ENCODE assay signal across 8 cellular contexts in genomic region chr6:89830385-89830809, GRCh38. TPM values are rescaled to one million over a fixed set of nuclear protein-coding genes. Genes with fewer than 3 reads are reported as not detected.
DNase-seq lines count a peak whose midpoint lies in the region; ATAC-seq and TF ChIP-seq lines count a peak whose summit lies in the region.

No MANE protein-coding gene starts in this region.

- no peaks in the 10 kb centered on the region for H3K27me3 Mint-ChIP-seq in activated naive CD4-positive, alpha-beta T cell treated with anti-CD3 and anti-CD28 coated beads for 36 hours (ENCODE audit: low read depth)
- no peaks in the 10 kb centered on the region for H3K27me3 Mint-ChIP-seq in activated T-cell treated with anti-CD3 and anti-CD28 coated beads, Interleukin-2, amount 50 U/mL, for 72 hours (ENCODE audit: low read depth)
- no peaks in the 10 kb centered on the region for H3K27me3 Mint-ChIP-seq in type B pancreatic cell

- CTCF ChIA-PET in activated naive CD4-positive, alpha-beta T cell treated with anti-CD3 and anti-CD28 coated beads for 36 hours (lab: Charles Lee) = no interaction called here

- H3K27me3 ChIP-seq in left lung = no peaks in the 10 kb centered on the region

- no peaks in the 10 kb centered on the region for H3K9me3 ChIP-seq in left lung

- peaks cover 32% of the 10 kb centered on the region for H3K36me3 Mint-ChIP-seq in activated naive CD4-positive, alpha-beta T cell treated with anti-CD3 and anti-CD28 coated beads for 36 hours (ENCODE audit: low read depth)
- peaks cover 10 to 36% of the 10 kb centered on the region in 2 donors for H3K36me3 Mint-ChIP-seq in activated T-cell treated with anti-CD3 and anti-CD28 coated beads, Interleukin-2, amount 50 U/mL, for 72 hours (ENCODE audit: insufficient read depth in 2 of 2)
- peaks cover 17% of the 10 kb centered on the region for H3K36me3 Mint-ChIP-seq in type B pancreatic cell

- H3K4me1 ChIP-seq in left lung = peaks cover 8 to 13% of the 10 kb centered on the region in 2 donors

- H3K36me3 ChIP-seq in left lung = peaks cover 0 to 17% of the 10 kb centered on the region in 2 donors

- intact Hi-C loops in activated naive CD4-positive, alpha-beta T cell treated with anti-CD3 and anti-CD28 coated beads for 36 hours (cut with micrococcal nuclease) = no loop called here
- intact Hi-C loops in left lung (cut with DNase I) = no loop called here

- DNase-seq in activated naive CD4-positive, alpha-beta T cell treated with anti-CD3 and anti-CD28 coated beads for 36 hours = no peak
- no peak for DNase-seq in activated naive CD4-positive, alpha-beta T cell (lab: John Stamatoyannopoulos, UW)
- DNase-seq in activated T-cell treated with anti-CD3 and anti-CD28 coated beads, Interleukin-2, amount 50 U/mL, for 72 hours = no peak
- DNase-seq in left lung (no peak), type B pancreatic cell (ENCODE audit: extremely low spot score, unreplicated experiment) (no peak), activated gamma-delta T cell (lab: John Stamatoyannopoulos, UW) (no peak)

- H3K27ac ChIP-seq in left lung = peak overlapping the region in 1 of 2 donors; percentile 91

- peak overlapping the region; percentile 99 for H3K4me3 Mint-ChIP-seq in activated naive CD4-positive, alpha-beta T cell treated with anti-CD3 and anti-CD28 coated beads for 36 hours
- peak overlapping the region; percentile 96 to 99 for H3K4me3 Mint-ChIP-seq in activated T-cell treated with anti-CD3 and anti-CD28 coated beads, Interleukin-2, amount 50 U/mL, for 72 hours
- peak overlapping the region; percentile 99 for H3K4me3 Mint-ChIP-seq in type B pancreatic cell

- peak overlapping the region; percentile 76 to 79 for H3K4me3 ChIP-seq in left lung

- H3K9me3 Mint-ChIP-seq in activated naive CD4-positive, alpha-beta T cell treated with anti-CD3 and anti-CD28 coated beads for 36 hours = no peaks in the 10 kb centered on the region
- H3K9me3 Mint-ChIP-seq in activated T-cell treated with anti-CD3 and anti-CD28 coated beads, Interleukin-2, amount 50 U/mL, for 72 hours = no peaks in the 10 kb centered on the region
- no peaks in the 10 kb centered on the region for H3K9me3 Mint-ChIP-seq in type B pancreatic cell

- no peak for TF ChIP-seq CTCF in left lung (IDR thresholded peaks at IDR 0.05)
- no peak for TF ChIP-seq CTCF in type B pancreatic cell (conservative IDR thresholded peaks at IDR 0.05)

- no peak for ATAC-seq in activated T-cell treated with anti-CD3 and anti-CD28 coated beads, Interleukin-2, amount 50 U/mL, for 72 hours (replicated peaks in 1 of 2)
- no peak for ATAC-seq in left lung
- no peak for ATAC-seq in GM19035 (IDR thresholded peaks at IDR 0.05; ENCODE audit: unreplicated experiment)
- no peak for ATAC-seq in HG02759 (IDR thresholded peaks at IDR 0.05; ENCODE audit: unreplicated experiment)

- peaks cover 39% of the 10 kb centered on the region for H3K4me1 Mint-ChIP-seq in activated naive CD4-positive, alpha-beta T cell treated with anti-CD3 and anti-CD28 coated beads for 36 hours (ENCODE audit: low read depth)
- peaks cover 43% of the 10 kb centered on the region for H3K4me1 Mint-ChIP-seq in activated T-cell treated with anti-CD3 and anti-CD28 coated beads, Interleukin-2, amount 50 U/mL, for 72 hours (ENCODE audit: low read depth)
- H3K4me1 Mint-ChIP-seq in type B pancreatic cell (ENCODE audit: unreplicated experiment) = peaks cover 9% of the 10 kb centered on the region

- H3K27ac Mint-ChIP-seq in activated naive CD4-positive, alpha-beta T cell treated with anti-CD3 and anti-CD28 coated beads for 36 hours = peak overlapping the region; percentile 96
- H3K27ac Mint-ChIP-seq in activated T-cell treated with anti-CD3 and anti-CD28 coated beads, Interleukin-2, amount 50 U/mL, for 72 hours = peak overlapping the region; percentile 98
- peak overlapping the region; percentile 96 for H3K27ac Mint-ChIP-seq in type B pancreatic cell

RNA-seq across cellular contexts. Expression of gene CASP8AP2, which starts 0.7 kb away (rescaled TPM):
- 10 to 100 TPM; 27.4 to 30.2 TPM for total RNA-seq in activated naive CD4-positive, alpha-beta T cell treated with anti-CD3 and anti-CD28 coated beads for 36 hours
- total RNA-seq in activated T-cell treated with anti-CD3 and anti-CD28 coated beads, Interleukin-2, amount 50 U/mL, for 72 hours = 10 to 100 TPM; 27.2 to 36.1 TPM
- total RNA-seq in left lung = 10 to 100 TPM; 15.9 to 16.4 TPM
- 19.0 and 29.5 TPM in 2 replicates for total RNA-seq in type B pancreatic cell (ENCODE audit: low replicate concordance)

RNA-seq across cellular contexts. Expression of gene MDN1, which starts 10.8 kb away (rescaled TPM):
- 10 to 100 TPM; 42.1 to 52.1 TPM for total RNA-seq in activated naive CD4-positive, alpha-beta T cell treated with anti-CD3 and anti-CD28 coated beads for 36 hours
- 10 to 100 TPM; 41.0 to 48.2 TPM for total RNA-seq in activated T-cell treated with anti-CD3 and anti-CD28 coated beads, Interleukin-2, amount 50 U/mL, for 72 hours
- 10 to 100 TPM; 24.6 to 35.0 TPM for total RNA-seq in left lung
- 36.7 and 43.1 TPM in 2 replicates for total RNA-seq in type B pancreatic cell (ENCODE audit: low replicate concordance)
